ENCODE assay signal across 11 cellular contexts in genomic region chr9:96025995-96026572, GRCh38.
DNase-seq lines count a peak whose midpoint lies in the region; ATAC-seq and TF ChIP-seq lines count a peak whose summit lies in the region.
"Had no signal": no experiment of that assay in that cellular context is flagged by ENCODE, and none has a peak within 500 bp of the region (broad histone marks: within the 10 kb centered on the region; RNA-seq: fewer than 3 reads in every experiment).

No MANE protein-coding gene starts in this region.

- no peak overlapping the region for H3K4me3 ChIP-seq in retinal pigment epithelial cell (ENCODE audit: low read length)

- intact Hi-C loops in activated CD4-positive, alpha-beta T cell treated with anti-CD3 and anti-CD28 coated beads, Interleukin-2, amount 10 ng/mL, durations not matched to agents 24 days and 14 days (cut with micrococcal nuclease): no loop called here

- peaks cover 31% of the 10 kb centered on the region for H3K27me3 Mint-ChIP-seq in activated CD4-positive, alpha-beta T cell treated with anti-CD3 and anti-CD28 coated beads, Interleukin-2, amount 10 ng/mL, durations not matched to agents 24 days and 14 days
- peaks cover 72% of the 10 kb centered on the region for H3K27me3 Mint-ChIP-seq in activated CD4-positive, alpha-beta T cell treated with anti-CD3 and anti-CD28 coated beads, Interleukin-2, amount 10 ng/mL, durations not matched to agents 7 days and 5 days
- H3K27me3 Mint-ChIP-seq in glutamatergic neuron (ENCODE audit: unreplicated experiment): peaks cover 12% of the 10 kb centered on the region

- peaks cover 46% of the 10 kb centered on the region for H3K4me1 Mint-ChIP-seq in activated CD4-positive, alpha-beta T cell treated with anti-CD3 and anti-CD28 coated beads, Interleukin-2, amount 10 ng/mL, durations not matched to agents 24 days and 14 days
- H3K4me1 Mint-ChIP-seq in activated CD4-positive, alpha-beta T cell treated with anti-CD3 and anti-CD28 coated beads, Interleukin-2, amount 10 ng/mL, durations not matched to agents 7 days and 5 days: peaks cover 35% of the 10 kb centered on the region
- peaks cover 17% of the 10 kb centered on the region for H3K4me1 Mint-ChIP-seq in glutamatergic neuron (ENCODE audit: low read depth, unreplicated experiment)

- H3K4me3 Mint-ChIP-seq in activated CD4-positive, alpha-beta T cell treated with anti-CD3 and anti-CD28 coated beads, Interleukin-2, amount 10 ng/mL, durations not matched to agents 24 days and 14 days: no peak overlapping the region
- H3K4me3 Mint-ChIP-seq in activated CD4-positive, alpha-beta T cell treated with anti-CD3 and anti-CD28 coated beads, Interleukin-2, amount 10 ng/mL, durations not matched to agents 7 days and 5 days: no peak overlapping the region
- peak overlapping the region; percentile 58 for H3K4me3 Mint-ChIP-seq in glutamatergic neuron (ENCODE audit: unreplicated experiment)

- CTCF ChIA-PET in activated CD4-positive, alpha-beta T cell treated with anti-CD3 and anti-CD28 coated beads, Interleukin-2, amount 10 ng/mL, durations not matched to agents 7 days and 5 days (lab: Charles Lee): interaction anchor here (0.8 to 1.4 kb wide), 4 partner anchors 8 to 36 kb away, joined by 3 to 5 read pairs (median 4); no protein-coding TSS in a partner anchor

- POLR2A ChIA-PET in activated CD4-positive, alpha-beta T cell treated with anti-CD3 and anti-CD28 coated beads, Interleukin-2, amount 10 ng/mL, durations not matched to agents 7 days and 5 days (lab: Charles Lee): no interaction called here

- H3K27ac Mint-ChIP-seq in activated CD4-positive, alpha-beta T cell treated with anti-CD3 and anti-CD28 coated beads, Interleukin-2, amount 10 ng/mL, durations not matched to agents 24 days and 14 days: no peak overlapping the region
- H3K27ac Mint-ChIP-seq in activated CD4-positive, alpha-beta T cell treated with anti-CD3 and anti-CD28 coated beads, Interleukin-2, amount 10 ng/mL, durations not matched to agents 7 days and 5 days: no peak overlapping the region
- H3K27ac Mint-ChIP-seq in glutamatergic neuron (ENCODE audit: unreplicated experiment): peak overlapping the region; percentile 6

- DNase-seq in activated CD4-positive, alpha-beta T cell treated with anti-CD3 and anti-CD28 coated beads, Interleukin-2, amount 10 ng/mL, durations not matched to agents 24 days and 14 days: peak; percentile 67
- DNase-seq in activated CD4-positive, alpha-beta T cell treated with anti-CD3 and anti-CD28 coated beads, Interleukin-2, amount 10 ng/mL, durations not matched to agents 7 days and 5 days: no peak
- peak; percentile 57 for DNase-seq in NCI-H82 (lab: John Stamatoyannopoulos, UW)
- DNase-seq in glutamatergic neuron: peak; percentile 83
- DNase-seq in retinal pigment epithelial cell (ENCODE audit: low read depth): no peak
- no peak for DNase-seq in midbrain (lab: John Stamatoyannopoulos, UW)
- DNase-seq in hepatic stellate cell (ENCODE audit: low spot score): no peak
- DNase-seq: cortex of kidney; NCI-H2107; stimulated activated CD8-positive, alpha-beta memory T cell treated with anti-CD3 and anti-CD28 coated beads, Interleukin-4, amount 100 ng/mL, for 48 hours had no signal

- peaks cover 2% of the 10 kb centered on the region for H3K36me3 Mint-ChIP-seq in activated CD4-positive, alpha-beta T cell treated with anti-CD3 and anti-CD28 coated beads, Interleukin-2, amount 10 ng/mL, durations not matched to agents 24 days and 14 days (ENCODE audit: low read depth)
- peaks cover 7% of the 10 kb centered on the region for H3K36me3 Mint-ChIP-seq in activated CD4-positive, alpha-beta T cell treated with anti-CD3 and anti-CD28 coated beads, Interleukin-2, amount 10 ng/mL, durations not matched to agents 7 days and 5 days (ENCODE audit: low read depth)
- no peaks in the 10 kb centered on the region for H3K36me3 Mint-ChIP-seq in glutamatergic neuron (ENCODE audit: unreplicated experiment)

- H3K9me3 Mint-ChIP-seq in activated CD4-positive, alpha-beta T cell treated with anti-CD3 and anti-CD28 coated beads, Interleukin-2, amount 10 ng/mL, durations not matched to agents 24 days and 14 days: no peaks in the 10 kb centered on the region
- H3K9me3 Mint-ChIP-seq in activated CD4-positive, alpha-beta T cell treated with anti-CD3 and anti-CD28 coated beads, Interleukin-2, amount 10 ng/mL, durations not matched to agents 7 days and 5 days: peaks cover 4% of the 10 kb centered on the region
- H3K9me3 Mint-ChIP-seq in glutamatergic neuron (ENCODE audit: unreplicated experiment): peaks cover 7% of the 10 kb centered on the region

- ATAC-seq in GM21515 (IDR thresholded peaks at IDR 0.05; ENCODE audit: unreplicated experiment): no peak

- TF ChIP-seq CTCF in glutamatergic neuron (IDR thresholded peaks at IDR 0.05; ENCODE audit: partially characterized antibody, unreplicated experiment) (peak; percentile 60), retinal pigment epithelial cell (conservative IDR thresholded peaks at IDR 0.05; ENCODE audit: low read depth, low read length) (peak; percentile 45)

Comparison
In these comparisons a context has a peak if more than half of its experiments do, and no peak if none do; other contexts are left out.
1. DNase-seq: peak in activated CD4-positive, alpha-beta T cell treated with anti-CD3 and anti-CD28 coated beads, Interleukin-2, amount 10 ng/mL, durations not matched to agents 24 days and 14 days (single experiment), NCI-H82 (single experiment) and glutamatergic neuron (single experiment); none in activated CD4-positive, alpha-beta T cell treated with anti-CD3 and anti-CD28 coated beads, Interleukin-2, amount 10 ng/mL, durations not matched to agents 7 days and 5 days (single experiment), retinal pigment epithelial cell (single experiment), midbrain (single experiment) and hepatic stellate cell (single experiment).